ENCODE assay signal across 15 cellular contexts in genomic region chr18:58567453-58568196, GRCh38.
DNase-seq lines count a peak whose midpoint lies in the region; ATAC-seq and TF ChIP-seq lines count a peak whose summit lies in the region.
"Had no signal": no experiment of that assay in that cellular context is flagged by ENCODE, and none has a peak within 500 bp of the region (broad histone marks: within the 10 kb centered on the region; RNA-seq: fewer than 3 reads in every experiment).

No MANE protein-coding gene starts in this region.

- no peaks in the 10 kb centered on the region for H3K9me3 Mint-ChIP-seq in chondrocyte (ENCODE audit: low read depth)
- H3K9me3 Mint-ChIP-seq in CD8-positive, alpha-beta T cell, result no peaks in the 10 kb centered on the region
- H3K9me3 Mint-ChIP-seq: stimulated activated naive CD8-positive, alpha-beta T cell treated with anti-CD3 and anti-CD28 coated beads, Interleukin-15, Interleukin-2, amounts not matched to agents 100 ng/mL and 50 ng/mL, for 24 hours had no signal

- DNase-seq in A673 (ENCODE audit: low spot score) (peak; percentile 82), chondrocyte (ENCODE audit: low spot score) (no peak), left lung (no peak), epidermal melanocyte (ENCODE audit: insufficient read length, low spot score) (no peak)
- no peak for DNase-seq in CD8-positive, alpha-beta T cell
- DNase-seq: activated CD8-positive, alpha-beta memory T cell treated with anti-CD3 and anti-CD28 coated beads, Interleukin-2, amount 10 ng/mL, durations not matched to agents 7 days and 5 days; cortex of kidney; GOT3; NCI-H2081 treated with DMSO at 0.1 percent for 48 hours had no signal

- no peak for TF ChIP-seq RAD21 in Ishikawa (IDR thresholded peaks at IDR 0.05; ENCODE audit: low read depth)

- peaks cover 76% of the 10 kb centered on the region for H3K4me1 Mint-ChIP-seq in chondrocyte (ENCODE audit: low read depth)
- H3K4me1 Mint-ChIP-seq in CD8-positive, alpha-beta T cell (ENCODE audit: low read depth), result peaks cover 3% of the 10 kb centered on the region

- H3K36me3 ChIP-seq in A673 (ENCODE audit: insufficient read depth, low read length, poor library complexity, severe bottlenecking) (no peaks in the 10 kb centered on the region), left lung (no peaks in the 10 kb centered on the region)
- no peaks in the 10 kb centered on the region for H3K36me3 ChIP-seq in CD8-positive, alpha-beta T cell (ENCODE audit: insufficient read depth, low read length)
- H3K36me3 ChIP-seq: BLaER1 had no signal

- H3K4me3 ChIP-seq in A673 (ENCODE audit: low read depth, low read length, poor library complexity, severe bottlenecking) (no peak overlapping the region), left lung (no peak overlapping the region)
- no peak overlapping the region for H3K4me3 ChIP-seq in CD8-positive, alpha-beta T cell (ENCODE audit: low read depth, low read length)
- H3K4me3 ChIP-seq: BLaER1 had no signal

- POLR2A ChIA-PET in A673 (lab: Charles Lee; ENCODE audit: low non-redundant PET), result interaction anchor here (0.9 kb wide), 1 partner anchor 8 kb away, joined by 5 read pairs; no protein-coding TSS in a partner anchor
- POLR2A ChIA-PET in CD8-positive, alpha-beta T cell (lab: Charles Lee), result interaction anchor here (0.6 kb wide), 1 partner anchor 20 kb away, joined by 3 read pairs; no protein-coding TSS in a partner anchor

- TF ChIP-seq CTCF in A673 (conservative IDR thresholded peaks at IDR 0.05; ENCODE audit: low read depth, low read length) (no peak), chondrocyte (IDR thresholded peaks at IDR 0.05) (no peak), left lung (IDR thresholded peaks at IDR 0.05) (no peak)
- no peak for TF ChIP-seq CTCF in CD8-positive, alpha-beta T cell (IDR thresholded peaks at IDR 0.05)

- CTCF ChIA-PET in A673 (lab: Charles Lee), result no interaction called here
- CTCF ChIA-PET in CD8-positive, alpha-beta T cell (lab: Charles Lee), result interaction anchor here (1.4 kb wide), 1 partner anchor 196 kb away, joined by 3 read pairs; no protein-coding TSS in a partner anchor

- H3K27ac ChIP-seq in A673 (ENCODE audit: low read depth, low read length, poor library complexity, severe bottlenecking) (peak overlapping the region; percentile 17), left lung (no peak overlapping the region)
- no peak overlapping the region for H3K27ac ChIP-seq in CD8-positive, alpha-beta T cell (ENCODE audit: low read depth, low read length)
- H3K27ac ChIP-seq: BLaER1, HL-60 had no signal

- H3K27me3 Mint-ChIP-seq in chondrocyte (ENCODE audit: low read depth), result no peaks in the 10 kb centered on the region
- H3K27me3 Mint-ChIP-seq in CD8-positive, alpha-beta T cell (ENCODE audit: low read depth), result no peaks in the 10 kb centered on the region
- H3K27me3 Mint-ChIP-seq: activated CD8-positive, alpha-beta memory T cell treated with anti-CD3 and anti-CD28 coated beads, Interleukin-2, amount 10 ng/mL, durations not matched to agents 7 days and 5 days; stimulated activated naive CD8-positive, alpha-beta T cell treated with anti-CD3 and anti-CD28 coated beads, Interleukin-15, Interleukin-2, amounts not matched to agents 100 ng/mL and 50 ng/mL, for 24 hours had no signal

- H3K4me1 ChIP-seq in A673 (ENCODE audit: insufficient read depth, low read length, poor library complexity, severe bottlenecking), result no peaks in the 10 kb centered on the region
- H3K4me1 ChIP-seq in left lung, result no peaks in the 10 kb centered on the region
- H3K4me1 ChIP-seq in CD8-positive, alpha-beta T cell (ENCODE audit: insufficient read depth, low read length), result no peaks in the 10 kb centered on the region

- intact Hi-C loops in A673 (cut with micrococcal nuclease; ENCODE audit: unreplicated experiment), result no loop called here
- intact Hi-C loops in left lung (cut with DNase I), result no loop called here
- intact Hi-C loops in CD8-positive, alpha-beta T cell (cut with DNase I, micrococcal nuclease), result no loop called here

- no peaks in the 10 kb centered on the region for H3K9me3 ChIP-seq in A673 (ENCODE audit: low read depth, low read length, poor library complexity, severe bottlenecking)
- H3K9me3 ChIP-seq in left lung, result no peaks in the 10 kb centered on the region
- no peaks in the 10 kb centered on the region for H3K9me3 ChIP-seq in CD8-positive, alpha-beta T cell (ENCODE audit: low read length)

- H3K27me3 ChIP-seq in A673 (replicated peaks; ENCODE audit: insufficient read depth, low read depth, low read length, poor library complexity) (no peaks in the 10 kb centered on the region), left lung (no peaks in the 10 kb centered on the region)
- H3K27me3 ChIP-seq in CD8-positive, alpha-beta T cell (ENCODE audit: insufficient read depth, low read length), result no peaks in the 10 kb centered on the region
- H3K27me3 ChIP-seq: BLaER1 had no signal

- peak; percentile 32; the same call in 1 of the 2 replicates for TF ChIP-seq EP300 in Ishikawa (IDR thresholded peaks at IDR 0.05; ENCODE audit: borderline replicate concordance)

- ATAC-seq in left lung (peak; percentile 37), GM21515 (IDR thresholded peaks at IDR 0.05; ENCODE audit: unreplicated experiment) (no peak), GM19324 (IDR thresholded peaks at IDR 0.05; ENCODE audit: low FRiP score, unreplicated experiment) (no peak)
- ATAC-seq in CD8-positive, alpha-beta T cell, result no peak
- ATAC-seq: activated CD8-positive, alpha-beta memory T cell treated with anti-CD3 and anti-CD28 coated beads, Interleukin-2, amount 10 ng/mL, durations not matched to agents 7 days and 5 days had no signal

- BruUV-seq in A673 (replicated peaks; lab: Mats Ljungman, UMichigan), result no TSS peak

- no peaks in the 10 kb centered on the region for H3K36me3 Mint-ChIP-seq in chondrocyte (ENCODE audit: low read depth)
- no peaks in the 10 kb centered on the region for H3K36me3 Mint-ChIP-seq in CD8-positive, alpha-beta T cell
- H3K36me3 Mint-ChIP-seq: activated CD8-positive, alpha-beta memory T cell treated with anti-CD3 and anti-CD28 coated beads, Interleukin-2, amount 10 ng/mL, durations not matched to agents 7 days and 5 days had no signal

- no peak overlapping the region for H3K4me3 Mint-ChIP-seq in chondrocyte (ENCODE audit: unreplicated experiment)
- no peak overlapping the region for H3K4me3 Mint-ChIP-seq in CD8-positive, alpha-beta T cell
- H3K4me3 Mint-ChIP-seq: activated CD8-positive, alpha-beta memory T cell treated with anti-CD3 and anti-CD28 coated beads, Interleukin-2, amount 10 ng/mL, durations not matched to agents 7 days and 5 days; stimulated activated naive CD8-positive, alpha-beta T cell treated with anti-CD3 and anti-CD28 coated beads, Interleukin-15, Interleukin-2, amounts not matched to agents 100 ng/mL and 50 ng/mL, for 24 hours had no signal

- H3K27ac Mint-ChIP-seq in chondrocyte (ENCODE audit: unreplicated experiment), result peak overlapping the region; percentile 93
- H3K27ac Mint-ChIP-seq in CD8-positive, alpha-beta T cell, result no peak overlapping the region
- H3K27ac Mint-ChIP-seq: activated CD8-positive, alpha-beta memory T cell treated with anti-CD3 and anti-CD28 coated beads, Interleukin-2, amount 10 ng/mL, durations not matched to agents 7 days and 5 days; stimulated activated naive CD8-positive, alpha-beta T cell treated with anti-CD3 and anti-CD28 coated beads, Interleukin-15, Interleukin-2, amounts not matched to agents 100 ng/mL and 50 ng/mL, for 24 hours had no signal

TF ChIP-seq in Ishikawa, 13 proteins besides CTCF, POLR2A, EP300 and RAD21:
- TF ChIP-seq USF1 (IDR thresholded peaks at IDR 0.05) (peak; percentile 53; the same call in 1 of the 2 replicates), MAX (IDR thresholded peaks at IDR 0.05) (peak; percentile 75), TAF1 (IDR thresholded peaks at IDR 0.05; ENCODE audit: low read depth) (no peak), NFIC (IDR thresholded peaks at IDR 0.05) (peak; percentile 56)
